In the genomic region with DNA sequence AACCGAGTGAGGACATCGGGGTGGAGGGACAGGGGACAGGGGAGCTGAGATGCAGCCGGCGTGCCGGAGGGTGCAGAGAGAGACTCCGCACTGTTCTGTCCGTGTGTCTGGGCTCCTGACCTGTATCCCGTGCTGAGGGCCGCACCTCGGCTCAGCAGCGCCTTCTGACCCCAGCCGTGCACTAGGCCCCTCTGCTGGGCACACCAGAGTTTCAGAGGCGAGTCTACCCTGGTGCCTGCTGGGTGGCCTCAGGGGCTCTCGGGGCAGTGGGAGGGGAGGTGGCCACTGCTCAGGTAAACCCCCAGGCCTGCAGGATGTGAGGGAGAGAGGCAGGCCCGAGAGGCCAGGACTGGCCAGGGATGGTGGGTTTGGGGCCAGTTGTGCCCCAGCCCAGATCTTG, we compare ENCODE assay signal across 23 cellular contexts.
DNase-seq lines count a peak whose midpoint lies in the region; FAIRE-seq and TF ChIP-seq lines count a peak whose summit lies in the region.
"Had no signal": no experiment of that assay in that cellular context is flagged by ENCODE, and none has a peak within 500 bp of the region (broad histone marks: within the 10 kb centered on the region; RNA-seq: fewer than 3 reads in every experiment).

No MANE protein-coding gene starts in this region.

- 0 out of 22 replicates have a peak, but pooled peaks cover 0 to 4% (median 0%) of the 10 kb centered on the region in 11 experiments for H3K27me3 ChIP-seq in BLaER1 treated with 17β-estradiol and CSF1 and Interleukin-3, amounts not matched to agents 10 nM and 100 nM
- H3K27me3 ChIP-seq in H1 (replicated peaks in 1 of 4; ENCODE audit: control insufficient read depth in 3 of 4, extremely low read depth in 1 of 4, insufficient read depth in 3 of 4, low read length in 3 of 4) (no peaks in the 10 kb centered on the region), ovary (no peaks in the 10 kb centered on the region)
- H3K27me3 ChIP-seq: BE2C had no signal

- no peak overlapping the region for H2BK12ac ChIP-seq in H1 (ENCODE audit: low read depth, low read length)

- H3K14ac ChIP-seq in H1 (ENCODE audit: insufficient read length) = no peak overlapping the region

- no peak overlapping the region for H2BK120ac ChIP-seq in H1 (replicated peaks; ENCODE audit: low read depth, low read length)

- no peak overlapping the region for H3K4me3 ChIP-seq in BLaER1 treated with 17β-estradiol and CSF1 and Interleukin-3, amounts not matched to agents 10 nM and 100 nM
- H3K4me3 ChIP-seq in H1 (ENCODE audit: extremely low read depth in 1 of 4, insufficient read depth in 2 of 4, low read depth in 3 of 4, low read length in 4 of 4) = no peak overlapping the region
- no peak overlapping the region for H3K4me3 ChIP-seq in ovary
- H3K4me3 ChIP-seq: A549 had no signal

- H3K79me2 ChIP-seq in H1 (ENCODE audit: control insufficient read depth in 1 of 2, insufficient read depth in 2 of 2, low read length in 2 of 2) = no peaks in the 10 kb centered on the region

- no peak overlapping the region for H3K23ac ChIP-seq in H1 (ENCODE audit: insufficient read length)

- H4K91ac ChIP-seq in H1 (replicated peaks; ENCODE audit: insufficient read length, low read length) = no peak overlapping the region

- TF ChIP-seq EP300 in H1 (IDR thresholded peaks at IDR 0.05; ENCODE audit: borderline replicate concordance in 1 of 2, low read depth in 2 of 2, low read length in 2 of 2) (no peak), ovary (IDR thresholded peaks at IDR 0.05) (no peak)

- no peak for FAIRE-seq in H1 (lab: Jason Lieb, UNC)
- FAIRE-seq: A549, G401.6, GM12892 had no signal

- peak overlapping the region; percentile 17 to 83 (median 67); a peak in 20 of 22 replicates for H3K4me2 ChIP-seq in BLaER1 treated with 17β-estradiol and CSF1 and Interleukin-3, amounts not matched to agents 10 nM and 100 nM
- no peak overlapping the region for H3K4me2 ChIP-seq in H1 (ENCODE audit: insufficient read depth in 1 of 2, low read depth in 2 of 2, low read length in 2 of 2)
- H3K4me2 ChIP-seq: A549 had no signal

- peak overlapping the region; percentile 14; the same call in 1 of the 2 replicates for H4K8ac ChIP-seq in H1 (ENCODE audit: extremely low read depth, insufficient read depth, low read length)

- H3K4me1 ChIP-seq in BLaER1 treated with 17β-estradiol and CSF1 and Interleukin-3, amounts not matched to agents 10 nM and 100 nM = peaks cover 22 to 62% (median 48%) of the 10 kb centered on the region in 10 experiments
- no peaks in the 10 kb centered on the region; a peak in 1 of 7 replicates for H3K4me1 ChIP-seq in H1 (replicated peaks in 1 of 4; ENCODE audit: control insufficient read depth in 3 of 4, insufficient read depth in 4 of 4, low read length in 3 of 4)
- H3K4me1 ChIP-seq in ovary (ENCODE audit: insufficient read depth) = peaks cover 39% of the 10 kb centered on the region
- H3K4me1 ChIP-seq: Caco-2 had no signal

- no peak overlapping the region for H2AK5ac ChIP-seq in H1 (ENCODE audit: low read depth, low read length)

- H3K79me1 ChIP-seq in H1 (ENCODE audit: low read depth, low read length) = no peaks in the 10 kb centered on the region

- intact Hi-C loops in ovary (cut with DNase I) = loop anchor here in 1 of 4 donors (10.0 kb wide), 1 partner anchor 92 kb away; no protein-coding TSS in a partner anchor

- H3K9ac ChIP-seq in BLaER1 treated with 17β-estradiol and CSF1 and Interleukin-3, amounts not matched to agents 10 nM and 100 nM = peak overlapping the region in 5 of 11 experiments; percentile 6 to 50 (median 41); a peak in 5 of 22 replicates
- H3K9ac ChIP-seq in H1 (replicated peaks in 1 of 4; ENCODE audit: extremely low read depth in 1 of 4, low read depth in 3 of 4, low read length in 3 of 4) = no peak overlapping the region

- H2BK5ac ChIP-seq in H1 (ENCODE audit: low read depth, low read length) = no peak overlapping the region

- no peak overlapping the region for H2BK20ac ChIP-seq in H1 (ENCODE audit: low read length)

- H4K20me1 ChIP-seq in BLaER1 treated with 17β-estradiol and CSF1 and Interleukin-3, amounts not matched to agents 10 nM and 100 nM = peaks cover 51 to 98% (median 79%) of the 10 kb centered on the region in 11 experiments; a peak in 21 of 22 replicates
- H4K20me1 ChIP-seq in H1 (replicated peaks in 1 of 2; ENCODE audit: control insufficient read depth in 1 of 2, insufficient read depth in 2 of 2, low read length in 2 of 2) = no peaks in the 10 kb centered on the region

- no peaks in the 10 kb centered on the region for H3K9me3 ChIP-seq in BLaER1 treated with 17β-estradiol and CSF1 and Interleukin-3, amounts not matched to agents 10 nM and 100 nM (replicated peaks in 1 of 11)
- no peaks in the 10 kb centered on the region for H3K9me3 ChIP-seq in H1 (ENCODE audit: insufficient read depth in 2 of 2, low read depth in 1 of 2, low read length in 1 of 2)
- no peaks in the 10 kb centered on the region for H3K9me3 ChIP-seq in ovary
- H3K9me3 ChIP-seq: A549, BE2C, Caco-2 had no signal

- POLR2A ChIA-PET in RWPE1 (lab: Yijun Ruan, JAX; ENCODE audit: low non-redundant PET) = no interaction called here
- POLR2A ChIA-PET in H1 (lab: Charles Lee; ENCODE audit: partially characterized antibody) = no interaction called here

- CTCF ChIA-PET in RWPE1 (lab: Yijun Ruan, JAX) = interaction anchor here (1.1 kb wide), 1 partner anchor 27 kb away, joined by 3 read pairs; no protein-coding TSS in a partner anchor
- CTCF ChIA-PET in H1 (lab: Charles Lee; ENCODE audit: partially characterized antibody) = interaction anchor here (0.6 to 1.5 kb wide), 2 partner anchors 12 to 72 kb away, joined by 3 to 4 read pairs; no protein-coding TSS in a partner anchor

- TF ChIP-seq RAD21 in H1 (IDR thresholded peaks at IDR 0.05 in 1 of 2, conservative IDR thresholded peaks at IDR 0.05 in 1 of 2; ENCODE audit: low read depth in 2 of 2, low read length in 2 of 2) = no peak

- DNase-seq in RWPE1 (ENCODE audit: low spot score) = no peak
- no peak for DNase-seq in H1 (ENCODE audit: low read depth in 1 of 2, low spot score in 2 of 2)
- DNase-seq in ovary = no peak
- no peak for DNase-seq in activated gamma-delta T cell treated with Interleukin-2 at 50 U/mL for 16 hours
- DNase-seq in foreskin melanocyte = no peak
- DNase-seq in HT-29 (ENCODE audit: low spot score) = no peak
- no peak for DNase-seq in NCI-H2081 (lab: John Stamatoyannopoulos, UW)
- DNase-seq: 8988T; ACHN; AML-193; BE2C; Caco-2; CD4-positive, CD25-positive, alpha-beta regulatory T cell; CD8-positive, alpha-beta T cell; DMS153; DND-41; GOT3; HCEC 1CT had no signal

- 93% methylated on average over 12 of the region's 15 CpGs; no CpG with 5 or more reads in 1 of the 2 experiments for WGBS in H1 (ENCODE audit: extremely low coverage in 1 of 2, insufficient coverage in 1 of 2, insufficient read length in 1 of 2, insufficient replicate concordance in 2 of 2, low coverage in 1 of 2, low lambda C conversion rate in 2 of 2, missing lambda C conversion rate in 1 of 2), 2 experiments
- 91 to 94% (median 93%) methylated on average over 15 of the region's 15 CpGs for WGBS in ovary, 3 donors

- TF ChIP-seq POLR2A in H1 (IDR thresholded peaks at IDR 0.05; ENCODE audit: control extremely low read depth in 1 of 2, low read depth in 2 of 2, low read length in 2 of 2) = no peak
- no peak for TF ChIP-seq POLR2A in ovary (IDR thresholded peaks at IDR 0.05)

- no peak overlapping the region for H2BK15ac ChIP-seq in H1 (ENCODE audit: low read length)

- peaks cover 43 to 80% (median 60%) of the 10 kb centered on the region in 11 experiments for H3K36me3 ChIP-seq in BLaER1 treated with 17β-estradiol and CSF1 and Interleukin-3, amounts not matched to agents 10 nM and 100 nM
- H3K36me3 ChIP-seq in H1 (ENCODE audit: control insufficient read depth in 2 of 4, insufficient read depth in 4 of 4, low read length in 3 of 4) (peaks cover 0 to 2% (median 0%) of the 10 kb centered on the region in 4 experiments; a peak in 3 of 8 replicates), ovary (no peaks in the 10 kb centered on the region)
- H3K36me3 ChIP-seq: BE2C had no signal

- H3K4ac ChIP-seq in H1 (replicated peaks; ENCODE audit: insufficient read length, low read depth, low read length) = no peak overlapping the region

- no peak overlapping the region for H2AFZ ChIP-seq in H1 (ENCODE audit: low read length)

- H3K27ac ChIP-seq in BLaER1 treated with 17β-estradiol and CSF1 and Interleukin-3, amounts not matched to agents 10 nM and 100 nM = no peak overlapping the region
- H3K27ac ChIP-seq in RWPE1 = peak overlapping the region; percentile 97
- H3K27ac ChIP-seq in H1 (ENCODE audit: low read depth, low read length) = no peak overlapping the region; the same call in 1 of the 2 replicates
- H3K27ac ChIP-seq in ovary = peak overlapping the region; percentile 12 to 55
- H3K27ac ChIP-seq: A549, C4-2B had no signal

- no peak overlapping the region for H3K56ac ChIP-seq in H1 (replicated peaks; ENCODE audit: insufficient read length, low read depth, low read length)

- no peak overlapping the region for H4K5ac ChIP-seq in H1 (ENCODE audit: insufficient read length, low read depth, low read length)

- no peaks in the 10 kb centered on the region for H3K23me2 ChIP-seq in H1 (ENCODE audit: low read depth, low read length)

- no peak for TF ChIP-seq CTCF in RWPE1 (conservative IDR thresholded peaks at IDR 0.05; ENCODE audit: low read depth)
- TF ChIP-seq CTCF in H1 (IDR thresholded peaks at IDR 0.05; ENCODE audit: control extremely low read depth in 1 of 3, insufficient read depth in 1 of 3, low read depth in 1 of 3, low read length in 3 of 3) = no peak
- TF ChIP-seq CTCF in ovary (IDR thresholded peaks at IDR 0.05) = no peak

- no peak overlapping the region for H3K18ac ChIP-seq in H1 (ENCODE audit: extremely low read depth, low read length)

TF ChIP-seq in H1, 55 proteins besides CTCF, POLR2A, EP300 and RAD21:
- TF ChIP-seq YY1 (IDR thresholded peaks at IDR 0.05; ENCODE audit: low read depth, low read length) (no peak), NRF1 (IDR thresholded peaks at IDR 0.05; ENCODE audit: low read depth, low read length) (no peak), NANOG (IDR thresholded peaks at IDR 0.05; ENCODE audit: insufficient read depth, low read depth, low read length, poor library complexity, severe bottlenecking) (no peak), ZNF274 (IDR thresholded peaks at IDR 0.05; ENCODE audit: borderline replicate concordance, extremely low read depth, low read length) (no peak)
TF ChIP-seq in H1: peak in this region for 0.

Comparison
In these comparisons a context has a peak if more than half of its experiments do, and no peak if none do; other contexts are left out.
1. H3K27ac ChIP-seq: peak in RWPE1 (single experiment) and ovary (2 of 2); none in BLaER1 treated with 17β-estradiol and CSF1 and Interleukin-3, amounts not matched to agents 10 nM and 100 nM (0 of 11) and H1 (single experiment).
2. H3K4me2 ChIP-seq: peak in BLaER1 treated with 17β-estradiol and CSF1 and Interleukin-3, amounts not matched to agents 10 nM and 100 nM (11 of 11); none in H1 (0 of 2).